19 cellular contexts compared by ENCODE assay signal in genomic region chr1:69657976-69658375, GRCh38.
DNase-seq lines count a peak whose midpoint lies in the region; ATAC-seq and TF ChIP-seq lines count a peak whose summit lies in the region.
"Had no signal": no experiment of that assay in that cellular context is flagged by ENCODE, and none has a peak within 500 bp of the region (broad histone marks: within the 10 kb centered on the region; RNA-seq: fewer than 3 reads in every experiment).

No MANE protein-coding gene starts in this region.

- DNase-seq in A673 (ENCODE audit: low spot score): peak; percentile 9
- peak; percentile 66 for DNase-seq in NCI-H226
- peak; percentile 52 for DNase-seq in choroid plexus epithelial cell (ENCODE audit: low read depth)
- DNase-seq in smooth muscle cell (lab: John Stamatoyannopoulos, UW; ENCODE audit: unreplicated experiment): no peak
- DNase-seq in CD4-positive, alpha-beta T cell: no peak
- no peak for DNase-seq in COLO668 (lab: John Stamatoyannopoulos, UW; ENCODE audit: unreplicated experiment)
- DNase-seq: Calu3; CD4-positive, CD25-positive, alpha-beta regulatory T cell; COR-L47; DMS53; DMS79 treated with DMSO at 0.1 percent for 48 hours; GF-D8; H9 had no signal

- CTCF ChIA-PET in A673 (lab: Charles Lee): no interaction called here
- CTCF ChIA-PET in CD4-positive, alpha-beta T cell (lab: Charles Lee): no interaction called here

- H3K27ac Mint-ChIP-seq in CD4-positive, alpha-beta T cell: no peak overlapping the region
- H3K27ac Mint-ChIP-seq: B cell; CD4-positive, CD25-positive, alpha-beta regulatory T cell; GM23338; H9 had no signal

- H3K9me3 Mint-ChIP-seq in CD4-positive, alpha-beta T cell: peaks cover 7% of the 10 kb centered on the region
- H3K9me3 Mint-ChIP-seq: GM23338, H9 had no signal

- H3K4me3 ChIP-seq in A673 (ENCODE audit: low read depth, low read length, poor library complexity, severe bottlenecking) (no peak overlapping the region), choroid plexus epithelial cell (ENCODE audit: low read depth, low read length) (no peak overlapping the region), smooth muscle cell (no peak overlapping the region)
- H3K4me3 ChIP-seq: BLaER1, GM23338 had no signal

- no peaks in the 10 kb centered on the region for H3K36me3 Mint-ChIP-seq in CD4-positive, alpha-beta T cell (ENCODE audit: low read depth)
- H3K36me3 Mint-ChIP-seq: CD4-positive, CD25-positive, alpha-beta regulatory T cell had no signal

- TF ChIP-seq CTCF in A673 (conservative IDR thresholded peaks at IDR 0.05; ENCODE audit: low read depth, low read length): no peak
- TF ChIP-seq CTCF in choroid plexus epithelial cell (conservative IDR thresholded peaks at IDR 0.05; ENCODE audit: low read depth, low read length): no peak
- TF ChIP-seq CTCF in smooth muscle cell (IDR thresholded peaks at IDR 0.05; ENCODE audit: borderline replicate concordance, insufficient read depth, poor library complexity, severe bottlenecking): no peak
- no peak for TF ChIP-seq CTCF in CD4-positive, alpha-beta T cell (IDR thresholded peaks at IDR 0.05)

- H3K4me3 Mint-ChIP-seq in CD4-positive, alpha-beta T cell: no peak overlapping the region
- H3K4me3 Mint-ChIP-seq: B cell; CD4-positive, CD25-positive, alpha-beta regulatory T cell; CD8-positive, alpha-beta memory T cell; GM23338; H9 had no signal

- no peak for ATAC-seq in CD4-positive, alpha-beta T cell (ENCODE audit: poor library complexity)
- ATAC-seq: GM23338, HCT116 had no signal

- POLR2A ChIA-PET in A673 (lab: Charles Lee; ENCODE audit: low non-redundant PET): no interaction called here
- POLR2A ChIA-PET in CD4-positive, alpha-beta T cell (lab: Charles Lee): no interaction called here

- intact Hi-C loops in A673 (cut with micrococcal nuclease; ENCODE audit: unreplicated experiment): no loop called here
- intact Hi-C loops in CD4-positive, alpha-beta T cell (cut with DNase I, micrococcal nuclease): no loop called here

- no peak overlapping the region for H3K27ac ChIP-seq in A673 (ENCODE audit: low read depth, low read length, poor library complexity, severe bottlenecking)
- H3K27ac ChIP-seq in smooth muscle cell (ENCODE audit: low read depth): no peak overlapping the region
- no peak overlapping the region for H3K27ac ChIP-seq in CD4-positive, alpha-beta T cell (ENCODE audit: low read depth, low read length)
- H3K27ac ChIP-seq: BLaER1, C4-2B had no signal

- peak overlapping the region; percentile 53 for H3K4me2 ChIP-seq in smooth muscle cell
- H3K4me2 ChIP-seq: BLaER1, GM23338 had no signal

- no peaks in the 10 kb centered on the region for H3K79me2 ChIP-seq in smooth muscle cell (ENCODE audit: low read depth)

- H3K27me3 ChIP-seq in A673 (replicated peaks; ENCODE audit: insufficient read depth, low read depth, low read length, poor library complexity): no peaks in the 10 kb centered on the region
- H3K27me3 ChIP-seq in smooth muscle cell (ENCODE audit: low read depth): no peaks in the 10 kb centered on the region
- H3K27me3 ChIP-seq in CD4-positive, alpha-beta T cell (ENCODE audit: control insufficient read depth, insufficient read depth, low read length): no peaks in the 10 kb centered on the region
- H3K27me3 ChIP-seq: BLaER1 had no signal

- H3K36me3 ChIP-seq in A673 (ENCODE audit: insufficient read depth, low read length, poor library complexity, severe bottlenecking) (no peaks in the 10 kb centered on the region), smooth muscle cell (ENCODE audit: low read depth) (no peaks in the 10 kb centered on the region)
- H3K36me3 ChIP-seq: BLaER1 had no signal

- H3K4me1 Mint-ChIP-seq in CD4-positive, alpha-beta T cell (ENCODE audit: low read depth): no peaks in the 10 kb centered on the region
- H3K4me1 Mint-ChIP-seq: B cell; CD4-positive, CD25-positive, alpha-beta regulatory T cell; CD8-positive, alpha-beta memory T cell; GM23338 had no signal

- no peaks in the 10 kb centered on the region for H3K9me3 ChIP-seq in A673 (ENCODE audit: low read depth, low read length, poor library complexity, severe bottlenecking)
- H3K9me3 ChIP-seq in smooth muscle cell (replicated peaks; ENCODE audit: low read depth): no peaks in the 10 kb centered on the region
- H3K9me3 ChIP-seq in CD4-positive, alpha-beta T cell (ENCODE audit: control insufficient read depth, low read length): no peaks in the 10 kb centered on the region
- H3K9me3 ChIP-seq: BLaER1 had no signal

- peak overlapping the region; percentile 33 for H2AFZ ChIP-seq in smooth muscle cell (ENCODE audit: low read depth)
- H2AFZ ChIP-seq: GM23338 had no signal

- H3K4me1 ChIP-seq in A673 (ENCODE audit: insufficient read depth, low read length, poor library complexity, severe bottlenecking) (peaks cover 4% of the 10 kb centered on the region), smooth muscle cell (ENCODE audit: low read depth) (no peaks in the 10 kb centered on the region)
- H3K4me1 ChIP-seq: BLaER1 had no signal

- H3K9ac ChIP-seq in smooth muscle cell (ENCODE audit: low read depth): no peak overlapping the region
- H3K9ac ChIP-seq: BLaER1 had no signal

- no TSS peak for BruUV-seq in A673 (replicated peaks; lab: Mats Ljungman, UMichigan)

- no peaks in the 10 kb centered on the region for H3K27me3 Mint-ChIP-seq in CD4-positive, alpha-beta T cell
- H3K27me3 Mint-ChIP-seq: B cell; CD4-positive, CD25-positive, alpha-beta regulatory T cell; CD8-positive, alpha-beta memory T cell had no signal

- no peaks in the 10 kb centered on the region for H3F3A ChIP-seq in smooth muscle cell (ENCODE audit: low read depth)

- H4K20me1 ChIP-seq in smooth muscle cell (ENCODE audit: low read depth): no peaks in the 10 kb centered on the region
- H4K20me1 ChIP-seq: BLaER1 had no signal

Comparison
In these comparisons a context has a peak if more than half of its experiments do, and no peak if none do; other contexts are left out.
1. DNase-seq: peak in A673 (single experiment), NCI-H226 (single experiment) and choroid plexus epithelial cell (single experiment); none in smooth muscle cell (single experiment), CD4-positive, alpha-beta T cell (0 of 10) and COLO668 (single experiment).